Comparison of ENCODE assay signal across 12 cellular contexts in genomic region chr1:33335020-33335419, GRCh38. TPM values are rescaled to one million over a fixed set of nuclear protein-coding genes. Genes with fewer than 3 reads are reported as not detected.
DNase-seq lines count a peak whose midpoint lies in the region; ATAC-seq, FAIRE-seq and TF ChIP-seq lines count a peak whose summit lies in the region.
"Had no signal": no experiment of that assay in that cellular context is flagged by ENCODE, and none has a peak within 500 bp of the region (broad histone marks: within the 10 kb centered on the region; RNA-seq: fewer than 3 reads in every experiment).

No MANE protein-coding gene starts in this region.

- no peak for TF ChIP-seq CTCF in PC-9 (conservative IDR thresholded peaks at IDR 0.05)
- no peak for TF ChIP-seq CTCF in endothelial cell (IDR thresholded peaks at IDR 0.05; ENCODE audit: unreplicated experiment)
- TF ChIP-seq CTCF in pancreas (IDR thresholded peaks at IDR 0.05): no peak

- BruUV-seq in PC-9 (replicated peaks; lab: Mats Ljungman, UMichigan): no TSS peak

- peaks cover 81% of the 10 kb centered on the region for H3K79me2 ChIP-seq in PC-9 (ENCODE audit: low read depth)

- DNase-seq in CD1c-positive myeloid dendritic cell (ENCODE audit: extremely low spot score) (peak; percentile 73), PC-9 (no peak), endothelial cell (ENCODE audit: low spot score) (no peak), pancreas (no peak), posterior vena cava (ENCODE audit: low spot score) (no peak)
- no peak for DNase-seq in activated CD4-positive, alpha-beta T cell treated with anti-CD3 and anti-CD28 coated beads, Interleukin-2, amount 50 U/mL, for 1 hour
- DNase-seq: NCI-H345 had no signal

- H3K36me3 Mint-ChIP-seq in endothelial cell (ENCODE audit: low read depth, unreplicated experiment): peaks cover 40% of the 10 kb centered on the region

- H3K27me3 ChIP-seq in PC-9 (ENCODE audit: insufficient read depth, low read depth): no peaks in the 10 kb centered on the region
- no peaks in the 10 kb centered on the region for H3K27me3 ChIP-seq in pancreas

- H3F3A ChIP-seq in PC-9 (ENCODE audit: insufficient read depth, low read depth): peaks cover 37% of the 10 kb centered on the region

- peak overlapping the region; percentile 8 for H3K4me3 Mint-ChIP-seq in endothelial cell (ENCODE audit: unreplicated experiment)

- H3K27ac ChIP-seq in PC-9 (peak overlapping the region; percentile 3; the same call in 1 of the 2 replicates), pancreas (peak overlapping the region in 3 of 4 donors; percentile 18 to 60 (median 36))

- H3K4me2 ChIP-seq in PC-9: no peak overlapping the region

- H3K27me3 Mint-ChIP-seq in endothelial cell (ENCODE audit: unreplicated experiment): peaks cover 5% of the 10 kb centered on the region

- ATAC-seq in pancreas: no peak
- ATAC-seq in GM18867 (IDR thresholded peaks at IDR 0.05; ENCODE audit: unreplicated experiment): no peak
- ATAC-seq in HG03025 (IDR thresholded peaks at IDR 0.05; ENCODE audit: low FRiP score, unreplicated experiment): no peak

- FAIRE-seq in pancreas (lab: Jason Lieb, UNC): no peak
- FAIRE-seq: HTR-8/SVneo had no signal

- CTCF ChIA-PET in PC-9 (lab: Charles Lee): interaction anchor here (0.6 kb wide), 1 partner anchor 120 kb away, joined by 10 read pairs; no protein-coding TSS in a partner anchor

- H3K9me3 ChIP-seq in PC-9 (ENCODE audit: insufficient read depth, low read depth): no peaks in the 10 kb centered on the region
- no peaks in the 10 kb centered on the region for H3K9me3 ChIP-seq in pancreas

- H3K4me1 ChIP-seq in PC-9 (replicated peaks; ENCODE audit: insufficient read depth): 0 out of 2 replicates have a peak, but pooled peaks cover 6% of the 10 kb centered on the region
- H3K4me1 ChIP-seq in pancreas: peaks cover 29 to 56% (median 46%) of the 10 kb centered on the region in 3 donors

- H3K9me2 ChIP-seq in PC-9 (ENCODE audit: insufficient read depth): no peaks in the 10 kb centered on the region

- WGBS in pancreas, 2 donors: 62 to 68% methylated on average over 4 of the region's 4 CpGs

- H3K9me3 Mint-ChIP-seq in endothelial cell (ENCODE audit: unreplicated experiment): no peaks in the 10 kb centered on the region

- H3K36me3 ChIP-seq in PC-9 (ENCODE audit: low read depth) (peaks cover 56% of the 10 kb centered on the region), pancreas (peaks cover 0 to 33% (median 18%) of the 10 kb centered on the region in 3 donors)

- intact Hi-C loops in PC-9 (cut with micrococcal nuclease; ENCODE audit: unreplicated experiment): no loop called here
- intact Hi-C loops in pancreas (cut with DNase I): no loop called here
- intact Hi-C loops in posterior vena cava (cut with DNase I): loop anchor here in 1 of 2 donors (5.0 kb wide), 1 partner anchor 38 kb away; no protein-coding TSS in a partner anchor

- POLR2A ChIA-PET in PC-9 (lab: Charles Lee; ENCODE audit: unreplicated experiment): no interaction called here

- peaks cover 67% of the 10 kb centered on the region for H3K4me1 Mint-ChIP-seq in endothelial cell (ENCODE audit: unreplicated experiment)

- peak overlapping the region; percentile 1 for H3K27ac Mint-ChIP-seq in endothelial cell (ENCODE audit: unreplicated experiment)

- peaks cover 90% of the 10 kb centered on the region for H4K20me1 ChIP-seq in PC-9 (ENCODE audit: insufficient read depth)

- H2AFZ ChIP-seq in PC-9: no peak overlapping the region

- H3K4me3 ChIP-seq in PC-9 (no peak overlapping the region), pancreas (no peak overlapping the region)

RNA-seq across cellular contexts. Expression of gene A3GALT2, which starts 14.1 kb away (rescaled TPM):
- not detected in 2 replicates for total RNA-seq in PC-9 (2021)
- not detected for total RNA-seq in endothelial cell (ENCODE audit: unreplicated experiment)
- not detected for total RNA-seq in pancreas
- polyA plus RNA-seq in pancreas: under 1 TPM in 1 of 2 donors, not detected in 1; 0.07 TPM
- under 1 TPM in 1 of 2 donors, not detected in 1; 0.24 TPM for total RNA-seq in posterior vena cava
- total RNA-seq: lower leg skin, subcutaneous adipose tissue had no signal
